ENCODE assay signal across 8 cellular contexts in genomic region chr9:21801683-21802417, GRCh38. TPM values are rescaled to one million over a fixed set of nuclear protein-coding genes. Genes with fewer than 3 reads are reported as not detected.
DNase-seq lines count a peak whose midpoint lies in the region; ATAC-seq and TF ChIP-seq lines count a peak whose summit lies in the region.

No MANE protein-coding gene starts in this region.

- peak overlapping the region; percentile 95 to 100 (median 98) for H3K4me3 Mint-ChIP-seq in immature natural killer cell

- intact Hi-C loops in Panc1 (cut with micrococcal nuclease; ENCODE audit: unreplicated experiment), result no loop called here

- H3K4me2 ChIP-seq in skeletal muscle satellite cell (ENCODE audit: low read length), result peak overlapping the region; percentile 95

- peak overlapping the region; percentile 89 for H3K9ac ChIP-seq in skeletal muscle satellite cell (ENCODE audit: low read depth, low read length)

- peaks cover 0 to 3% (median 0%) of the 10 kb centered on the region in 6 donors for H3K9me3 Mint-ChIP-seq in immature natural killer cell

- H3K4me1 Mint-ChIP-seq in immature natural killer cell, result peaks cover 31 to 43% of the 10 kb centered on the region in 2 donors

- TSS peak; percentile 97 for BruUV-seq in Panc1 (replicated peaks; lab: Mats Ljungman, UMichigan)

- peak overlapping the region; percentile 78 to 94 for H3K4me3 ChIP-seq in Panc1 (ENCODE audit: low read depth in 2 of 2, low read length in 2 of 2)
- H3K4me3 ChIP-seq in skeletal muscle satellite cell (ENCODE audit: low read length), result peak overlapping the region; percentile 85

- CTCF ChIA-PET in Panc1 (lab: Charles Lee), result interaction anchor here (0.9 kb wide), 1 partner anchor 336 kb away, joined by 3 read pairs; no protein-coding TSS in a partner anchor

- H3K27ac Mint-ChIP-seq in immature natural killer cell, result peak overlapping the region; percentile 75 to 94 (median 88)

- peak; percentile 24 for ATAC-seq in GM19043 (IDR thresholded peaks at IDR 0.05; ENCODE audit: low read depth, unreplicated experiment)
- ATAC-seq in HG03280 (IDR thresholded peaks at IDR 0.05; ENCODE audit: unreplicated experiment), result peak; percentile 14
- ATAC-seq in Panc1, result peak; percentile 76

- POLR2A ChIA-PET in Panc1 (lab: Charles Lee), result interaction anchor here (0.7 kb wide), 2 partner anchors 572 to 604 kb away, joined by 3 read pairs; no protein-coding TSS in a partner anchor

- peaks cover 8 to 18% (median 16%) of the 10 kb centered on the region in 3 donors for H3K27me3 Mint-ChIP-seq in immature natural killer cell (ENCODE audit: low read depth in 3 of 3)

- H3K36me3 ChIP-seq in Panc1 (ENCODE audit: control insufficient read depth, insufficient read depth, low read length), result peaks cover 14% of the 10 kb centered on the region; the same call in 1 of the 2 replicates
- peaks cover 12% of the 10 kb centered on the region for H3K36me3 ChIP-seq in skeletal muscle satellite cell (ENCODE audit: insufficient read depth, low read length)

- DNase-seq in COLO668 (lab: John Stamatoyannopoulos, UW; ENCODE audit: unreplicated experiment), result peak; percentile 74
- no peak for DNase-seq in Panc1 (ENCODE audit: low read depth, low spot score)
- DNase-seq in caudate nucleus (lab: John Stamatoyannopoulos, UW), result peak in 48 of 61 donors; percentile 3 to 77 (median 52)
- DNase-seq in immature natural killer cell, result peak in 2 of 3 donors; percentile 17 to 25
- DNase-seq in GM19240 (ENCODE audit: insufficient read length, low spot score), result no peak

- H3K9me3 ChIP-seq in Panc1 (ENCODE audit: control insufficient read depth, insufficient read depth, low read depth, low read length) (no peaks in the 10 kb centered on the region), skeletal muscle satellite cell (replicated peaks; ENCODE audit: low read length) (no peaks in the 10 kb centered on the region)

- H3K27me3 ChIP-seq in Panc1 (ENCODE audit: control insufficient read depth, insufficient read depth, low read length) (no peaks in the 10 kb centered on the region), skeletal muscle satellite cell (ENCODE audit: control insufficient read depth, insufficient read depth, low read length) (no peaks in the 10 kb centered on the region)

- in situ Hi-C loops in Panc1 (cut with HindIII; ENCODE audit: low pct_unique_long_range_greater_than_20kb, low sequenced_read_pairs), result no loop called here

- H3K27ac ChIP-seq in Panc1 (ENCODE audit: low read length), result peak overlapping the region; percentile 82
- H3K27ac ChIP-seq in caudate nucleus (ENCODE audit: low read depth, low read length), result peak overlapping the region; percentile 84

- peaks cover 17% of the 10 kb centered on the region for H3K4me1 ChIP-seq in Panc1 (ENCODE audit: control insufficient read depth, insufficient read depth, low read length)
- peaks cover 27% of the 10 kb centered on the region for H3K4me1 ChIP-seq in skeletal muscle satellite cell (ENCODE audit: control insufficient read depth, insufficient read depth, low read length)

- H3K36me3 Mint-ChIP-seq in immature natural killer cell, result no peaks in the 10 kb centered on the region

- no peak for TF ChIP-seq CTCF in Panc1 (IDR thresholded peaks at IDR 0.05)

RNA-seq across cellular contexts. Expression of gene MTAP, which starts 0.6 kb away (rescaled TPM):
- 9.6 TPM for total RNA-seq in Panc1 (2021; ENCODE audit: unreplicated experiment)
- polyA plus RNA-seq in Panc1 (2012; ENCODE audit: insufficient read length), result 2.7 TPM
- 10 to 100 TPM in 1 of 3 donors, 1 to 10 TPM in 2; 7.3 to 10.6 (median 8.6) TPM for polyA plus RNA-seq in immature natural killer cell
- total RNA-seq in skeletal muscle satellite cell (2012; rRNA removed), result 30.8 and 47.9 TPM in 2 replicates

Comparison
In these comparisons a context has a peak if more than half of its experiments do, and no peak if none do; other contexts are left out.
1. DNase-seq: peak in COLO668 (single experiment), caudate nucleus (48 of 61) and immature natural killer cell (2 of 3); none in Panc1 (single experiment) and GM19240 (single experiment).
2. ATAC-seq: peak in every context shown above with its lines; median percentile 76 in Panc1; 24 in GM19043; 14 in HG03280.